18 cellular contexts compared by ENCODE assay signal in the genomic region with DNA sequence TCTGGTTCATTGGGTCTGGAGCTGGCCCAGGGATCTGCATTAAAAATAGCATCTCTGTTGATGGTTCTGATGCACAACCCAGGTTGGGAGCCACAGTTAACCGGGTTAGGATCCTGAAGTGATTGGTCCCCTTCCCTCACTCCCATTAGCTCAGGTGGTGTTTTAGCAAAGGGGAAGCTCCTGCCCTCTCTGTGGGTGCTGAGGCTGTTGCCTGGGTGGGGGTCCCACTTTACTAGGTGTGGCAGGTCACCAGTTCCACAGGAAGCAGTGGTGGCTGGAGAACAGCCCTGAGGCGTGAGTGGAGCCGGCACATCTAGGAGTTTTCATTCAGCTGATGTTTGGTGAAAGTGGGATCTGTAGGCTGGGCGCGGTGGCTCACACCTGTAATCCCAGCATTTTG.
"Had no signal": no experiment of that assay in that cellular context is flagged by ENCODE, and none has a peak within 500 bp of the region (broad histone marks: within the 10 kb centered on the region; RNA-seq: fewer than 3 reads in every experiment).

No MANE protein-coding gene starts in this region.

- H3K36me3 Mint-ChIP-seq: stimulated activated memory B cell treated with anti-CD40 and anti-IgM and Interleukin-4, amounts not matched to agents 10 μg/mL and 1 μg/mL and 100 μg/mL, for 72 hours had no signal

- ATAC-seq: activated CD8-positive, alpha-beta memory T cell treated with anti-CD3 and anti-CD28 coated beads, Interleukin-2, amount 10 ng/mL, durations not matched to agents 7 days and 5 days; activated naive CD8-positive, alpha-beta T cell treated with anti-CD3 and anti-CD28 coated beads, Interleukin-2, amount 50 U/mL, for 24 hours; left lung; right lobe of liver; SK-N-SH treated with all-trans-retinoic acid at 6 μM for 48 hours; stimulated activated memory B cell treated with anti-CD40 and anti-IgM and Interleukin-4, amounts not matched to agents 10 μg/mL and 1 μg/mL and 100 μg/mL, for 72 hours had no signal

- H3K4me1 Mint-ChIP-seq: stimulated activated memory B cell treated with anti-CD40 and anti-IgM and Interleukin-4, amounts not matched to agents 10 μg/mL and 1 μg/mL and 100 μg/mL, for 72 hours had no signal

- H3K4me3 ChIP-seq: hepatocyte, left lung, right lobe of liver, smooth muscle cell, testis had no signal

- H3K36me3 ChIP-seq: left lung, right lobe of liver had no signal

- DNase-seq: activated CD4-positive, alpha-beta memory T cell treated with anti-CD3 and anti-CD28 coated beads, Interleukin-2, amount 10 ng/mL, durations not matched to agents 7 days and 5 days; activated CD4-positive, alpha-beta T cell treated with anti-CD3 and anti-CD28 coated beads, Interleukin-2, amount 10 ng/mL, durations not matched to agents 24 days and 14 days; activated CD8-positive, alpha-beta memory T cell treated with anti-CD3 and anti-CD28 coated beads, Interleukin-2, amount 10 ng/mL, durations not matched to agents 7 days and 5 days; activated naive CD4-positive, alpha-beta T cell; activated naive CD8-positive, alpha-beta T cell treated with anti-CD3 and anti-CD28 coated beads, Interleukin-2, amount 50 U/mL, for 24 hours; cortex of kidney; immature natural killer cell; left lung; right lobe of liver; stimulated activated CD4-positive, alpha-beta T cell treated with anti-CD3 and anti-CD28 coated beads, Interleukin-15, amount 100 ng/mL, for 24 hours; testis; trophoblast cell had no signal

- H3K9me3 ChIP-seq: left lung, right lobe of liver, testis had no signal

- H3K9ac ChIP-seq: parathyroid adenoma had no signal

- H3K79me2 ChIP-seq: hepatocyte had no signal

- H3K4me3 Mint-ChIP-seq: activated CD4-positive, alpha-beta memory T cell treated with anti-CD3 and anti-CD28 coated beads, Interleukin-2, amount 10 ng/mL, durations not matched to agents 7 days and 5 days; activated CD4-positive, alpha-beta T cell treated with anti-CD3 and anti-CD28 coated beads, Interleukin-2, amount 10 ng/mL, durations not matched to agents 24 days and 14 days; activated CD8-positive, alpha-beta memory T cell treated with anti-CD3 and anti-CD28 coated beads, Interleukin-2, amount 10 ng/mL, durations not matched to agents 7 days and 5 days; activated naive CD8-positive, alpha-beta T cell treated with anti-CD3 and anti-CD28 coated beads, Interleukin-2, amount 50 U/mL, for 24 hours; immature natural killer cell; nephron; stimulated activated memory B cell treated with anti-CD40 and anti-IgM and Interleukin-4, amounts not matched to agents 10 μg/mL and 1 μg/mL and 100 μg/mL, for 72 hours had no signal

- H3K27ac Mint-ChIP-seq: activated CD4-positive, alpha-beta memory T cell treated with anti-CD3 and anti-CD28 coated beads, Interleukin-2, amount 10 ng/mL, durations not matched to agents 7 days and 5 days; activated CD4-positive, alpha-beta T cell treated with anti-CD3 and anti-CD28 coated beads, Interleukin-2, amount 10 ng/mL, durations not matched to agents 24 days and 14 days; activated CD8-positive, alpha-beta memory T cell treated with anti-CD3 and anti-CD28 coated beads, Interleukin-2, amount 10 ng/mL, durations not matched to agents 7 days and 5 days; activated naive CD8-positive, alpha-beta T cell treated with anti-CD3 and anti-CD28 coated beads, Interleukin-2, amount 50 U/mL, for 24 hours; immature natural killer cell; stimulated activated memory B cell treated with anti-CD40 and anti-IgM and Interleukin-4, amounts not matched to agents 10 μg/mL and 1 μg/mL and 100 μg/mL, for 72 hours had no signal

- H3K27me3 ChIP-seq: hepatocyte, left lung, right lobe of liver, testis had no signal

- H3K27ac ChIP-seq: hepatocyte, left lung, parathyroid adenoma, testis had no signal

- H2AFZ ChIP-seq: hepatocyte, parathyroid adenoma had no signal

- H3K4me2 ChIP-seq: hepatocyte had no signal

- H3K9me3 Mint-ChIP-seq: activated CD4-positive, alpha-beta T cell treated with anti-CD3 and anti-CD28 coated beads, Interleukin-2, amount 10 ng/mL, durations not matched to agents 24 days and 14 days; activated naive CD8-positive, alpha-beta T cell treated with anti-CD3 and anti-CD28 coated beads, Interleukin-2, amount 50 U/mL, for 24 hours; immature natural killer cell; nephron; stimulated activated memory B cell treated with anti-CD40 and anti-IgM and Interleukin-4, amounts not matched to agents 10 μg/mL and 1 μg/mL and 100 μg/mL, for 72 hours had no signal
